Comparison of ENCODE assay signal across 15 cellular contexts in the genomic region with DNA sequence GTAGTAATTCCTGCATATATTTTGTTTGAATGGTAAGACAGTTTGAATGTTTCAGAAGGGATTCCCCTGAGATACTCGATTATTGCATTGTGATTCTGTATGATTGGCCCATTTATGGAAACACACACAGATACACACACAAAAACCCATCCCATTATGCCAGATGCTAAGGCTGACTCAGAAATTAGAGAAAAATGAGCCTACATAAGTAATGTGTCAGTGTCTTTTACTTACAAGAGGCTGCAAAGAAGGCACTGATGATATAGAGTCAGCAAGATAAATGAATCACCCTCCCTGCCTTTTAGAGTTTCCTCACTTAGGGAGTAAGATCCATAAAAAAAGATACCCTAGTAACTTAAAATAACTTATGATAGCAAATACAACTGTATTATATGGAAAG.
"Had no signal": no experiment of that assay in that cellular context is flagged by ENCODE, and none has a peak within 500 bp of the region (broad histone marks: within the 10 kb centered on the region; RNA-seq: fewer than 3 reads in every experiment).

No MANE protein-coding gene starts in this region.

- H3K4me1 ChIP-seq: transverse colon had no signal

- ATAC-seq: activated naive CD4-positive, alpha-beta T cell treated with anti-CD3 and anti-CD28 coated beads, Interleukin-2, amount 50 U/mL, for 72 hours; activated T-cell treated with anti-CD3 and anti-CD28 coated beads, Interleukin-2, amount 50 U/mL, for 72 hours; left lobe of liver; stimulated activated effector memory CD8-positive, alpha-beta T cell treated with anti-CD3 and anti-CD28 coated beads, Interleukin-12 subunit alpha, Interleukin-12 subunit beta, amount 100 ng/mL, for 72 hours had no signal

- H3K79me2 ChIP-seq: hepatocyte had no signal

- H3K27me3 ChIP-seq: brain microvascular endothelial cell, hepatocyte, transverse colon had no signal

- H3K36me3 ChIP-seq: brain microvascular endothelial cell, transverse colon had no signal

- H3K4me2 ChIP-seq: hepatocyte had no signal

- H3K4me3 ChIP-seq: hepatocyte, transverse colon had no signal

- H3K9me3 ChIP-seq: transverse colon had no signal

- DNase-seq: activated CD4-positive, alpha-beta T cell treated with anti-CD3 and anti-CD28 coated beads, Interleukin-2, amount 10 ng/mL, durations not matched to agents 24 days and 14 days; activated CD4-positive, CD25-positive, alpha-beta regulatory T cell; activated CD8-positive, alpha-beta memory T cell treated with anti-CD3 and anti-CD28 coated beads, Interleukin-2, amount 50 U/mL, for 48 hours; activated gamma-delta T cell; activated T-cell treated with anti-CD3 and anti-CD28 coated beads, Interleukin-2, amount 50 U/mL, for 72 hours; brain microvascular endothelial cell; cerebellar nuclear complex; effector memory CD4-positive, alpha-beta T cell; naive B cell; transverse colon had no signal

- H2AFZ ChIP-seq: hepatocyte had no signal

- H3K27ac ChIP-seq: brain microvascular endothelial cell, epithelial cell of prostate, hepatocyte, transverse colon had no signal
